Comparison of ENCODE assay signal across 2 cellular contexts in the genomic region with DNA sequence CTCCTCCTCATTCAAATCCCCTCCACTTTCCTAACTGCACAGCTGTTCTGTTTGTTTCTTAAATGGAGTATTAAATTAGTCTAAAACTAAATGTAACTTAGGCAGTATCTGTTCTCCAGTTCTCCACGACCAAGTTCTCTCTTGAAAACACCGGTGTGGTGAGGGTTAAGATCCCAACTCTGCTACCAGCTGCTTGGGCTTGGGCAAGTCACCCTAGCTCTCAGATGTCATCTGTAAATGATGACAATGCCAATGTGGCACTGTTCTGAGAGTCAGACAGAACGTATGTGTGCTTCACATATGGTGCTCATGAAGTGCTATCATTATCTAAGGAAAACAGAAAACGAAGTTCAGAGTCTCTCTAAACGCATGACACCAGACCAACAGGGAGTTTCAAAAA. TPM values are rescaled to one million over a fixed set of nuclear protein-coding genes. Genes with fewer than 3 reads are reported as not detected.
"Had no signal": no experiment of that assay in that cellular context is flagged by ENCODE, and none has a peak within 500 bp of the region (broad histone marks: within the 10 kb centered on the region; RNA-seq: fewer than 3 reads in every experiment).

No MANE protein-coding gene starts in this region.

RNA-seq across cellular contexts. Expression of gene CBS, which starts 29.0 kb away (rescaled TPM):
- total RNA-seq: HT-29 had no signal
- polyA plus RNA-seq: IgD-negative memory B cell had no signal
